In genomic region chr3:192339214-192339613, GRCh38 we compare ENCODE assay signal across 1 cellular context.
TF ChIP-seq lines count a peak whose summit lies in the region.

No MANE protein-coding gene starts in this region.

TF ChIP-seq in WTC11, 78 proteins besides CTCF, POLR2A, EP300 and RAD21 (continued from another document):
- TF ChIP-seq, protein P1, sequence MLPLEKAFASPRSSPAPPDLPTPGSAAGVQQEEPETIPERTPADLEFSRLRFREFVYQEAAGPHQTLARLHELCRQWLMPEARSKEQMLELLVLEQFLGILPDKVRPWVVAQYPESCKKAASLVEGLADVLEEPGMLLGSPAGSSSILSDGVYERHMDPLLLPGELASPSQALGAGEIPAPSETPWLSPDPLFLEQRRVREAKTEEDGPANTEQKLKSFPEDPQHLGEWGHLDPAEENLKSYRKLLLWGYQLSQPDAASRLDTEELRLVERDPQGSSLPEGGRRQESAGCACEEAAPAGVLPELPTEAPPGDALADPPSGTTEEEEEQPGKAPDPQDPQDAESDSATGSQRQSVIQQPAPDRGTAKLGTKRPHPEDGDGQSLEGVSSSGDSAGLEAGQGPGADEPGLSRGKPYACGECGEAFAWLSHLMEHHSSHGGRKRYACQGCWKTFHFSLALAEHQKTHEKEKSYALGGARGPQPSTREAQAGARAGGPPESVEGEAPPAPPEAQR (CRISPR knock-in tag; IDR thresholded peaks at IDR 0.05), result no peak
- TF ChIP-seq, protein P2, sequence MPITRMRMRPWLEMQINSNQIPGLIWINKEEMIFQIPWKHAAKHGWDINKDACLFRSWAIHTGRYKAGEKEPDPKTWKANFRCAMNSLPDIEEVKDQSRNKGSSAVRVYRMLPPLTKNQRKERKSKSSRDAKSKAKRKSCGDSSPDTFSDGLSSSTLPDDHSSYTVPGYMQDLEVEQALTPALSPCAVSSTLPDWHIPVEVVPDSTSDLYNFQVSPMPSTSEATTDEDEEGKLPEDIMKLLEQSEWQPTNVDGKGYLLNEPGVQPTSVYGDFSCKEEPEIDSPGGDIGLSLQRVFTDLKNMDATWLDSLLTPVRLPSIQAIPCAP (CRISPR knock-in tag; IDR thresholded peaks at IDR 0.05), result no peak
- TF ChIP-seq, protein P3, sequence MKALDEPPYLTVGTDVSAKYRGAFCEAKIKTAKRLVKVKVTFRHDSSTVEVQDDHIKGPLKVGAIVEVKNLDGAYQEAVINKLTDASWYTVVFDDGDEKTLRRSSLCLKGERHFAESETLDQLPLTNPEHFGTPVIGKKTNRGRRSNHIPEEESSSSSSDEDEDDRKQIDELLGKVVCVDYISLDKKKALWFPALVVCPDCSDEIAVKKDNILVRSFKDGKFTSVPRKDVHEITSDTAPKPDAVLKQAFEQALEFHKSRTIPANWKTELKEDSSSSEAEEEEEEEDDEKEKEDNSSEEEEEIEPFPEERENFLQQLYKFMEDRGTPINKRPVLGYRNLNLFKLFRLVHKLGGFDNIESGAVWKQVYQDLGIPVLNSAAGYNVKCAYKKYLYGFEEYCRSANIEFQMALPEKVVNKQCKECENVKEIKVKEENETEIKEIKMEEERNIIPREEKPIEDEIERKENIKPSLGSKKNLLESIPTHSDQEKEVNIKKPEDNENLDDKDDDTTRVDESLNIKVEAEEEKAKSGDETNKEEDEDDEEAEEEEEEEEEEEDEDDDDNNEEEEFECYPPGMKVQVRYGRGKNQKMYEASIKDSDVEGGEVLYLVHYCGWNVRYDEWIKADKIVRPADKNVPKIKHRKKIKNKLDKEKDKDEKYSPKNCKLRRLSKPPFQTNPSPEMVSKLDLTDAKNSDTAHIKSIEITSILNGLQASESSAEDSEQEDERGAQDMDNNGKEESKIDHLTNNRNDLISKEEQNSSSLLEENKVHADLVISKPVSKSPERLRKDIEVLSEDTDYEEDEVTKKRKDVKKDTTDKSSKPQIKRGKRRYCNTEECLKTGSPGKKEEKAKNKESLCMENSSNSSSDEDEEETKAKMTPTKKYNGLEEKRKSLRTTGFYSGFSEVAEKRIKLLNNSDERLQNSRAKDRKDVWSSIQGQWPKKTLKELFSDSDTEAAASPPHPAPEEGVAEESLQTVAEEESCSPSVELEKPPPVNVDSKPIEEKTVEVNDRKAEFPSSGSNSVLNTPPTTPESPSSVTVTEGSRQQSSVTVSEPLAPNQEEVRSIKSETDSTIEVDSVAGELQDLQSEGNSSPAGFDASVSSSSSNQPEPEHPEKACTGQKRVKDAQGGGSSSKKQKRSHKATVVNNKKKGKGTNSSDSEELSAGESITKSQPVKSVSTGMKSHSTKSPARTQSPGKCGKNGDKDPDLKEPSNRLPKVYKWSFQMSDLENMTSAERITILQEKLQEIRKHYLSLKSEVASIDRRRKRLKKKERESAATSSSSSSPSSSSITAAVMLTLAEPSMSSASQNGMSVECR (CRISPR knock-in tag; IDR thresholded peaks at IDR 0.05; ENCODE audit: borderline replicate concordance), result no peak
- TF ChIP-seq GABPB1 (CRISPR knock-in tag; IDR thresholded peaks at IDR 0.05), result no peak
- no peak for TF ChIP-seq STAT6 (CRISPR knock-in tag; conservative IDR thresholded peaks at IDR 0.05; ENCODE audit: low read depth)
- TF ChIP-seq TP53 (CRISPR knock-in tag; IDR thresholded peaks at IDR 0.05), result no peak
